17 cellular contexts compared by ENCODE assay signal in genomic region chr13:72507394-72508199, GRCh38.
A peak's percentile ranks its signal among the peaks of the same experiment; 100 is the strongest.
DNase-seq lines count a peak whose midpoint lies in the region; FAIRE-seq and TF ChIP-seq lines count a peak whose summit lies in the region.
"Had no signal": no experiment of that assay in that cellular context is flagged by ENCODE, and none has a peak within 500 bp of the region (broad histone marks: within the 10 kb centered on the region; RNA-seq: fewer than 3 reads in every experiment).

No MANE protein-coding gene starts in this region.

- H3K27ac ChIP-seq in urinary bladder (ENCODE audit: low read depth) = no peak overlapping the region
- H3K27ac ChIP-seq: 22Rv1 had no signal

- no peaks in the 10 kb centered on the region for H3K4me1 ChIP-seq in urinary bladder (ENCODE audit: insufficient read depth)

- DNase-seq in SIG-M5 treated with dmso at 0.1 percent for 504 hours (lab: John Stamatoyannopoulos, UW; ENCODE audit: unreplicated experiment) (peak; percentile 1), SIG-M5 (lab: John Stamatoyannopoulos, UW) (no peak), astrocyte of the spinal cord (ENCODE audit: low read depth, low spot score) (no peak), left kidney (ENCODE audit: low read depth, low spot score) (peak; percentile 38), D721Med (ENCODE audit: insufficient read length, low spot score) (no peak), GM12891 (ENCODE audit: insufficient read length, low spot score) (no peak), GM12892 (ENCODE audit: insufficient read length) (no peak)
- DNase-seq: activated CD8-positive, alpha-beta memory T cell treated with anti-CD3 and anti-CD28 coated beads, Interleukin-2, amount 10 ng/mL, durations not matched to agents 7 days and 5 days; activated naive CD8-positive, alpha-beta T cell treated with anti-CD3 and anti-CD28 coated beads, Interleukin-2, amount 50 U/mL, for 24 hours; DND-41; effector CD4-positive, alpha-beta T cell; naive thymus-derived CD4-positive, alpha-beta T cell; stimulated activated CD4-positive, alpha-beta T cell treated with anti-CD3 and anti-CD28 coated beads, Interleukin-15, amount 100 ng/mL, for 24 hours; T1000 had no signal

- FAIRE-seq in D721Med (lab: Jason Lieb, UNC) (no peak), GM12891 (lab: Jason Lieb, UNC) (no peak), GM12892 (lab: Jason Lieb, UNC) (no peak)
- FAIRE-seq: GM18507 had no signal

- no peak for TF ChIP-seq CTCF in astrocyte of the spinal cord (IDR thresholded peaks at IDR 0.05; ENCODE audit: low read depth, low read length)
- TF ChIP-seq CTCF in D721Med (IDR thresholded peaks at IDR 0.05; ENCODE audit: insufficient read depth, missing control alignments) = no peak

- TF ChIP-seq POLR2A in GM12891 (IDR thresholded peaks at IDR 0.05; ENCODE audit: low read depth, low read length) (no peak), GM12892 (IDR thresholded peaks at IDR 0.05; ENCODE audit: low read depth, low read length) (no peak)

- 52% methylated on average over 9 of the region's 9 CpGs for WGBS in urinary bladder

- in situ Hi-C loops in astrocyte of the spinal cord (cut with HindIII; ENCODE audit: low sequenced_read_pairs) = no loop called here

- H3K4me3 ChIP-seq in astrocyte of the spinal cord (ENCODE audit: low read depth, low read length) = peak overlapping the region; percentile 13
- peak overlapping the region; percentile 20 for H3K4me3 ChIP-seq in urinary bladder (ENCODE audit: low read depth, low read length)

- no peaks in the 10 kb centered on the region for H3K36me3 ChIP-seq in urinary bladder (ENCODE audit: insufficient read depth)

TF ChIP-seq in GM12891, 5 proteins besides CTCF, POLR2A, EP300 and RAD21:
- no peak for TF ChIP-seq TAF1 (IDR thresholded peaks at IDR 0.05; ENCODE audit: low read depth, low read length)
- TF ChIP-seq PAX5 (IDR thresholded peaks at IDR 0.05; ENCODE audit: insufficient read depth, low read length, severe bottlenecking) = no peak
- no peak for TF ChIP-seq SPI1 (IDR thresholded peaks at IDR 0.05; ENCODE audit: low read depth, low read length)
- TF ChIP-seq POLR2AphosphoS5 (IDR thresholded peaks at IDR 0.05; ENCODE audit: low read depth, low read length) = no peak
- no peak for TF ChIP-seq POU2F2 (IDR thresholded peaks at IDR 0.05; ENCODE audit: low read depth, low read length)
TF ChIP-seq in GM12891: peak in this region for 0.

Comparison
In these comparisons a context has a peak if more than half of its experiments do, and no peak if none do; other contexts are left out.
1. DNase-seq: peak in SIG-M5 treated with dmso at 0.1 percent for 504 hours (single experiment) and left kidney (single experiment); none in SIG-M5 (single experiment), astrocyte of the spinal cord (single experiment), D721Med (single experiment), GM12891 (single experiment) and GM12892 (single experiment).